ENCODE assay signal across 10 cellular contexts in genomic region chr12:33605776-33606175, GRCh38.
DNase-seq lines count a peak whose midpoint lies in the region; ATAC-seq and TF ChIP-seq lines count a peak whose summit lies in the region.
"Had no signal": no experiment of that assay in that cellular context is flagged by ENCODE, and none has a peak within 500 bp of the region (broad histone marks: within the 10 kb centered on the region; RNA-seq: fewer than 3 reads in every experiment).

No MANE protein-coding gene starts in this region.

- no peak overlapping the region for H3K4me2 ChIP-seq in KMS-11

- no peaks in the 10 kb centered on the region for H3K4me1 ChIP-seq in KMS-11 (ENCODE audit: low read depth, poor library complexity, severe bottlenecking)

- intact Hi-C loops in activated T-helper 1 cell treated with anti-CD3 and anti-CD28 coated beads, Interleukin-12 subunit alpha, Interleukin-12 subunit beta, Interleukin-2, Interleukin-4 antibody, amounts not matched to agents 30 ng/mL and 10 ng/mL and 1 ng/mL, durations not matched to agents 14 hours and 24 hours and 36 hours (cut with micrococcal nuclease) = loop anchor here (5.0 kb wide), 1 partner anchor 848 kb away; the partner anchor contains the start of gene YARS2

- peak; percentile 1 for DNase-seq in ELR (ENCODE audit: low read depth)
- DNase-seq in SK-MEL-5 (ENCODE audit: low read depth, low spot score) = peak; percentile 46
- peak; percentile 24 for DNase-seq in kidney glomerular epithelial cell (lab: John Stamatoyannopoulos, UW)
- no peak for DNase-seq in stimulated activated CD4-positive, alpha-beta T cell treated with anti-CD3 and anti-CD28 coated beads, Interleukin-2, amount 100 ng/mL, for 24 hours
- DNase-seq in activated T-helper 1 cell treated with anti-CD3 and anti-CD28 coated beads, Interleukin-12 subunit alpha, Interleukin-12 subunit beta, Interleukin-2, Interleukin-4 antibody, amounts not matched to agents 30 ng/mL and 10 ng/mL and 1 ng/mL, durations not matched to agents 14 hours and 24 hours and 36 hours (ENCODE audit: low spot score) = no peak
- DNase-seq: GOT3, NCI-H187 had no signal

- no peak overlapping the region for H3K4me3 ChIP-seq in KMS-11 (IDR thresholded peaks at IDR 0.05; ENCODE audit: insufficient read depth, low read depth, low read length)

- H3K4me1 Mint-ChIP-seq in activated T-helper 1 cell treated with anti-CD3 and anti-CD28 coated beads, Interleukin-12 subunit alpha, Interleukin-12 subunit beta, Interleukin-2, Interleukin-4 antibody, amounts not matched to agents 30 ng/mL and 10 ng/mL and 1 ng/mL, durations not matched to agents 14 hours and 24 hours and 36 hours (ENCODE audit: low read depth) = no peaks in the 10 kb centered on the region

- H4K20me1 ChIP-seq in KMS-11 (ENCODE audit: insufficient read depth) = no peaks in the 10 kb centered on the region

- no peaks in the 10 kb centered on the region for H3K79me2 ChIP-seq in KMS-11 (ENCODE audit: insufficient read depth, low read depth)

- no peaks in the 10 kb centered on the region for H3K9me3 Mint-ChIP-seq in activated T-helper 1 cell treated with anti-CD3 and anti-CD28 coated beads, Interleukin-12 subunit alpha, Interleukin-12 subunit beta, Interleukin-2, Interleukin-4 antibody, amounts not matched to agents 30 ng/mL and 10 ng/mL and 1 ng/mL, durations not matched to agents 14 hours and 24 hours and 36 hours

- H3K9ac ChIP-seq in KMS-11 = no peak overlapping the region

- TF ChIP-seq CTCF in KMS-11 (conservative IDR thresholded peaks at IDR 0.05; ENCODE audit: low read depth, low read length) = 0 out of 2 replicates have a peak, but pooled peaks have one; percentile 17

- in situ Hi-C loops in SK-MEL-5 (cut with HindIII; ENCODE audit: low pct_unique_long_range_greater_than_20kb, low sequenced_read_pairs) = no loop called here

- ATAC-seq in HG03135 (IDR thresholded peaks at IDR 0.05; ENCODE audit: unreplicated experiment) = no peak
- no peak for ATAC-seq in HG03280 (IDR thresholded peaks at IDR 0.05; ENCODE audit: unreplicated experiment)

- H3K4me3 Mint-ChIP-seq in activated T-helper 1 cell treated with anti-CD3 and anti-CD28 coated beads, Interleukin-12 subunit alpha, Interleukin-12 subunit beta, Interleukin-2, Interleukin-4 antibody, amounts not matched to agents 30 ng/mL and 10 ng/mL and 1 ng/mL, durations not matched to agents 14 hours and 24 hours and 36 hours = no peak overlapping the region

- H3K27ac ChIP-seq in KMS-11 = no peak overlapping the region

- no peaks in the 10 kb centered on the region for H3K27me3 Mint-ChIP-seq in activated T-helper 1 cell treated with anti-CD3 and anti-CD28 coated beads, Interleukin-12 subunit alpha, Interleukin-12 subunit beta, Interleukin-2, Interleukin-4 antibody, amounts not matched to agents 30 ng/mL and 10 ng/mL and 1 ng/mL, durations not matched to agents 14 hours and 24 hours and 36 hours (ENCODE audit: insufficient read depth)

- H3K27me3 ChIP-seq in KMS-11 (ENCODE audit: insufficient read depth, low read depth) = no peaks in the 10 kb centered on the region

- no peak overlapping the region for H2AFZ ChIP-seq in KMS-11 (ENCODE audit: low read depth)

- H3K27ac Mint-ChIP-seq in activated T-helper 1 cell treated with anti-CD3 and anti-CD28 coated beads, Interleukin-12 subunit alpha, Interleukin-12 subunit beta, Interleukin-2, Interleukin-4 antibody, amounts not matched to agents 30 ng/mL and 10 ng/mL and 1 ng/mL, durations not matched to agents 14 hours and 24 hours and 36 hours = no peak overlapping the region

- H3K36me3 ChIP-seq in KMS-11 (ENCODE audit: insufficient read depth) = no peaks in the 10 kb centered on the region

- H3K36me3 Mint-ChIP-seq in activated T-helper 1 cell treated with anti-CD3 and anti-CD28 coated beads, Interleukin-12 subunit alpha, Interleukin-12 subunit beta, Interleukin-2, Interleukin-4 antibody, amounts not matched to agents 30 ng/mL and 10 ng/mL and 1 ng/mL, durations not matched to agents 14 hours and 24 hours and 36 hours (ENCODE audit: low read depth) = no peaks in the 10 kb centered on the region

Comparison
In these comparisons a context has a peak if more than half of its experiments do, and no peak if none do; other contexts are left out.
1. DNase-seq: peak in ELR (single experiment), SK-MEL-5 (single experiment) and kidney glomerular epithelial cell (single experiment); none in stimulated activated CD4-positive, alpha-beta T cell treated with anti-CD3 and anti-CD28 coated beads, Interleukin-2, amount 100 ng/mL, for 24 hours (0 of 2) and activated T-helper 1 cell treated with anti-CD3 and anti-CD28 coated beads, Interleukin-12 subunit alpha, Interleukin-12 subunit beta, Interleukin-2, Interleukin-4 antibody, amounts not matched to agents 30 ng/mL and 10 ng/mL and 1 ng/mL, durations not matched to agents 14 hours and 24 hours and 36 hours (single experiment).